Comparison of ENCODE assay signal across 1 cellular context in genomic region chr19:14979498-14980255, GRCh38.
TF ChIP-seq lines count a peak whose summit lies in the region.

SLC1A6 (minus strand) TSS chr19:14979864; CDS start chr19:14972910, 6,954 bp downstream.

TF ChIP-seq in H1, 55 proteins besides CTCF, POLR2A, EP300 and RAD21:
- TF ChIP-seq PHF8 (conservative IDR thresholded peaks at IDR 0.05; ENCODE audit: low read depth, low read length) (peak; percentile 56), HDAC2 (IDR thresholded peaks at IDR 0.05; ENCODE audit: borderline replicate concordance in 1 of 2, low read depth in 2 of 2, low read length in 2 of 2) (0 out of 4 replicates have a peak, but pooled peaks of 1 of the 2 experiments have one; percentile 75), SIRT6 (IDR thresholded peaks at IDR 0.05; ENCODE audit: low read length) (no peak), E2F6 (IDR thresholded peaks at IDR 0.05) (no peak), KDM4A (IDR thresholded peaks at IDR 0.05; ENCODE audit: low read depth, low read length, severe bottlenecking) (peak; percentile 78), KDM1A (IDR thresholded peaks at IDR 0.05; ENCODE audit: borderline replicate concordance, low read length) (peak; percentile 98), EGR1 (IDR thresholded peaks at IDR 0.05; ENCODE audit: borderline replicate concordance, low read depth, low read length) (0 out of 2 replicates have a peak, but pooled peaks have one; percentile 21)
